12 cellular contexts compared by ENCODE assay signal in genomic region chr10:124738441-124738840, GRCh38. TPM values are rescaled to one million over a fixed set of nuclear protein-coding genes. Genes with fewer than 3 reads are reported as not detected.
DNase-seq lines count a peak whose midpoint lies in the region; ATAC-seq and TF ChIP-seq lines count a peak whose summit lies in the region.
"Had no signal": no experiment of that assay in that cellular context is flagged by ENCODE, and none has a peak within 500 bp of the region (broad histone marks: within the 10 kb centered on the region; RNA-seq: fewer than 3 reads in every experiment).

No MANE protein-coding gene starts in this region.

- H3K27me3 ChIP-seq in lung (ENCODE audit: control insufficient read depth, insufficient read depth): no peaks in the 10 kb centered on the region

- no peak overlapping the region for H3K4me3 ChIP-seq in lung

- H3K36me3 ChIP-seq in lung (ENCODE audit: control insufficient read depth in 2 of 2, insufficient read depth in 2 of 2, low read length in 2 of 2): peaks cover 0 to 2% of the 10 kb centered on the region in 2 donors

- no peaks in the 10 kb centered on the region for H3K27me3 Mint-ChIP-seq in activated T-helper 17 cell treated with anti-CD3 and anti-CD28 coated beads, Interleukin-2, amount 50 U/mL, for 72 hours

- WGBS in lung, 2 donors: 56 to 72% methylated on average over 6 of the region's 6 CpGs

- H3K27ac ChIP-seq in lung (ENCODE audit: low read depth in 1 of 2, low read length in 1 of 2) (peak overlapping the region in 1 of 2 donors; percentile 51), substantia nigra (ENCODE audit: low read depth, low read length, poor library complexity, severe bottlenecking) (peak overlapping the region; percentile 96)
- H3K27ac ChIP-seq: 22Rv1 had no signal

- H3K27ac Mint-ChIP-seq in activated T-helper 17 cell treated with anti-CD3 and anti-CD28 coated beads, Interleukin-2, amount 50 U/mL, for 72 hours: peak overlapping the region; percentile 85

- H3K36me3 Mint-ChIP-seq in activated T-helper 17 cell treated with anti-CD3 and anti-CD28 coated beads, Interleukin-2, amount 50 U/mL, for 72 hours (ENCODE audit: low read depth): peaks cover 35% of the 10 kb centered on the region

- no peaks in the 10 kb centered on the region for H3K9me3 Mint-ChIP-seq in activated T-helper 17 cell treated with anti-CD3 and anti-CD28 coated beads, Interleukin-2, amount 50 U/mL, for 72 hours

- H3K4me3 Mint-ChIP-seq in activated T-helper 17 cell treated with anti-CD3 and anti-CD28 coated beads, Interleukin-2, amount 50 U/mL, for 72 hours: peak overlapping the region; percentile 76

- no peak for ATAC-seq in activated T-helper 17 cell treated with anti-CD3 and anti-CD28 coated beads, Interleukin-2, amount 50 U/mL, for 72 hours (replicated peaks)
- no peak for ATAC-seq in lung (ENCODE audit: insufficient read depth, low FRiP score)
- ATAC-seq in HG02852 (IDR thresholded peaks at IDR 0.05; ENCODE audit: unreplicated experiment): no peak

- TF ChIP-seq CTCF in lung (IDR thresholded peaks at IDR 0.05; ENCODE audit: control extremely low read depth, extremely low read depth): no peak

- peaks cover 31 to 46% of the 10 kb centered on the region in 2 donors for H3K4me1 ChIP-seq in lung (ENCODE audit: control insufficient read depth in 2 of 2, insufficient read depth in 2 of 2, low read length in 2 of 2)

- peaks cover 62% of the 10 kb centered on the region for H3K4me1 Mint-ChIP-seq in activated T-helper 17 cell treated with anti-CD3 and anti-CD28 coated beads, Interleukin-2, amount 50 U/mL, for 72 hours

- H3K9me3 ChIP-seq in lung (ENCODE audit: control insufficient read depth in 2 of 2, insufficient read depth in 1 of 2, low read length in 1 of 2): no peaks in the 10 kb centered on the region

- peak; percentile 61 for DNase-seq in DMS 273 (lab: John Stamatoyannopoulos, UW; ENCODE audit: unreplicated experiment)
- no peak for DNase-seq in DMS 273 treated with DMSO at 0.1 percent for 48 hours (lab: John Stamatoyannopoulos, UW)
- peak; percentile 20 for DNase-seq in lung (ENCODE audit: low spot score)
- DNase-seq in substantia nigra (lab: John Stamatoyannopoulos, UW): no peak
- no peak for DNase-seq in effector CD4-positive, alpha-beta T cell
- DNase-seq in NCI-H446 treated with DMSO at 0.1 percent for 48 hours (lab: John Stamatoyannopoulos, UW): no peak
- DNase-seq: NCI-H2171; stimulated activated CD4-positive, alpha-beta T cell treated with anti-CD3 and anti-CD28 coated beads, Interleukin-15, amount 100 ng/mL, for 24 hours; T1000 had no signal

RNA-seq across cellular contexts. Expression of gene FAM53B, which starts 5.7 kb away (rescaled TPM):
- 10 to 100 TPM; 21.7 to 36.8 TPM for total RNA-seq in activated T-helper 17 cell treated with anti-CD3 and anti-CD28 coated beads, Interleukin-2, amount 50 U/mL, for 72 hours
- 10 to 100 TPM; 21.0 to 45.4 TPM for total RNA-seq in lung
- polyA plus RNA-seq in lung: 10 to 100 TPM; 14.6 to 15.3 TPM

RNA-seq across cellular contexts. Expression of gene EEF1AKMT2, which starts 53.2 kb away (rescaled TPM):
- total RNA-seq in activated T-helper 17 cell treated with anti-CD3 and anti-CD28 coated beads, Interleukin-2, amount 50 U/mL, for 72 hours: 1 to 10 TPM; 7.6 to 10.0 TPM
- 10 to 100 TPM; 15.1 to 37.9 TPM for total RNA-seq in lung
- 10 to 100 TPM in 1 of 2 donors, 1 to 10 TPM in 1; 9.0 to 16.8 TPM for polyA plus RNA-seq in lung

Comparison
In these comparisons a context has a peak if more than half of its experiments do, and no peak if none do; other contexts are left out.
1. DNase-seq: peak in DMS 273 (single experiment) and lung (single experiment); none in DMS 273 treated with DMSO at 0.1 percent for 48 hours (single experiment), substantia nigra (0 of 49), effector CD4-positive, alpha-beta T cell (single experiment) and NCI-H446 treated with DMSO at 0.1 percent for 48 hours (single experiment).